In the genomic region with DNA sequence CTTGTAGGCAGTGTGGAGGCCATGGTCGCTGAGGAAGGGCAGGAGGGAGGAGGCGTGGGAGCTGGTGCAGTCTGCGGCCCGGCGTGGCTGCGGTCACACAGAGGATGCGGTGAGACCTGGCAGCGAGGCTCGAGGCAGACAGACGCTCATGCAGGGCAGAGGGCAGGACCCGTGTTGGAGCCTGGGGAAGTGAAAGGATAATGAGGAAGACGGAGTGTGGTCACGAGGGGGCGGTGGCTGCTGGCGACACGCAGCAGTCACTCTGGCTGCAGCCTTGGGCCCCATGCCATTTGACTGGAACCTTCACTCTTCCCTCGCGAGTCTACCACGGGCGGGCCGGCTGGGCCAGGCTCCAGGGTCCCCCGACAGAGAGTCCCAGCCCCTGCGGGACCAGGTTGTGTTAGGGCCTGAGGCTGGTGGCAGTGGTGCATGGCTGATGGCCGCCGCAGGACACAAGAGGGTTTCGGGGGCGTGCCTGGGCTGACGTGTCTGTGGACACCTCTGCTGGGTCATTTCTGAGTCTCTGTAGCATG, we compare ENCODE assay signal across 9 cellular contexts.
DNase-seq lines count a peak whose midpoint lies in the region; ATAC-seq and TF ChIP-seq lines count a peak whose summit lies in the region.
"Had no signal": no experiment of that assay in that cellular context is flagged by ENCODE, and none has a peak within 500 bp of the region (broad histone marks: within the 10 kb centered on the region; RNA-seq: fewer than 3 reads in every experiment).

No MANE protein-coding gene starts in this region.

- DNase-seq in NB4 (ENCODE audit: low read depth) (peak; percentile 97), sciatic nerve (ENCODE audit: low spot score) (peak; percentile 82), NCI-H748 treated with DMSO at 0.1 percent for 48 hours (lab: John Stamatoyannopoulos, UW) (no peak), GF-D8 (lab: John Stamatoyannopoulos, UW) (no peak), ureter (ENCODE audit: low spot score) (no peak), NCI-H1436 (lab: John Stamatoyannopoulos, UW) (no peak)
- DNase-seq: effector memory CD4-positive, alpha-beta T cell had no signal

- peaks cover 0 to 42% (median 19%) of the 10 kb centered on the region in 3 donors for H3K4me1 ChIP-seq in gastroesophageal sphincter

- no peaks in the 10 kb centered on the region for H3K27me3 ChIP-seq in gastroesophageal sphincter

- no peak for TF ChIP-seq POLR2A in NB4 (IDR thresholded peaks at IDR 0.05; ENCODE audit: extremely low read depth, insufficient read length)
- no peak for TF ChIP-seq POLR2A in gastroesophageal sphincter (IDR thresholded peaks at IDR 0.05)

- intact Hi-C loops in sciatic nerve (cut with DNase I): no loop called here

- H3K4me3 ChIP-seq in NB4 (ENCODE audit: low read depth, low read length) (no peak overlapping the region), gastroesophageal sphincter (no peak overlapping the region)

- TF ChIP-seq CTCF in NB4 (IDR thresholded peaks at IDR 0.05; ENCODE audit: low read depth, low read length): peak; percentile 23
- no peak for TF ChIP-seq CTCF in gastroesophageal sphincter (IDR thresholded peaks at IDR 0.05)

- ATAC-seq in GM19463 (IDR thresholded peaks at IDR 0.05; ENCODE audit: unreplicated experiment) (peak; percentile 76), gastroesophageal sphincter (peak; percentile 62), sciatic nerve (peak; percentile 79)

- H3K27ac ChIP-seq in gastroesophageal sphincter: no peak overlapping the region

- peaks cover 0 to 10% of the 10 kb centered on the region in 2 donors for H3K36me3 ChIP-seq in gastroesophageal sphincter

- H3K9me3 ChIP-seq in gastroesophageal sphincter: no peaks in the 10 kb centered on the region

- 98% methylated on average over 15 of the region's 28 CpGs; no CpG with 5 or more reads in 1 of the 2 donors for WGBS in gastroesophageal sphincter (ENCODE audit: low coverage in 1 of 2), 2 donors

- no peak for TF ChIP-seq EP300 in gastroesophageal sphincter (IDR thresholded peaks at IDR 0.05)

Comparison
In these comparisons a context has a peak if more than half of its experiments do, and no peak if none do; other contexts are left out.
1. DNase-seq: peak in NB4 (single experiment) and sciatic nerve (single experiment); none in NCI-H748 treated with DMSO at 0.1 percent for 48 hours (single experiment), GF-D8 (single experiment), ureter (single experiment) and NCI-H1436 (single experiment).
2. Peak in every context shown above with its lines, with median percentiles within 50 percentile points of each other: ATAC-seq.